In genomic region chr14:35085441-35085840, GRCh38 we compare ENCODE assay signal across 20 cellular contexts. TPM values are rescaled to one million over a fixed set of nuclear protein-coding genes. Genes with fewer than 3 reads are reported as not detected.
DNase-seq lines count a peak whose midpoint lies in the region; ATAC-seq, FAIRE-seq and TF ChIP-seq lines count a peak whose summit lies in the region.
"Had no signal": no experiment of that assay in that cellular context is flagged by ENCODE, and none has a peak within 500 bp of the region (broad histone marks: within the 10 kb centered on the region; RNA-seq: fewer than 3 reads in every experiment).

No MANE protein-coding gene starts in this region.

- no peaks in the 10 kb centered on the region for H3K4me1 ChIP-seq in CD4-positive, alpha-beta memory T cell (ENCODE audit: insufficient read depth, low read length)
- no peaks in the 10 kb centered on the region for H3K4me1 ChIP-seq in K562 (replicated peaks in 1 of 2; ENCODE audit: control insufficient read depth in 2 of 2, insufficient read depth in 2 of 2, low read length in 2 of 2)
- H3K4me1 ChIP-seq: BLaER1 had no signal

- no peak overlapping the region for H3K4me3 Mint-ChIP-seq in activated CD4-positive, alpha-beta T cell treated with anti-CD3 and anti-CD28 coated beads, Interleukin-2, amount 10 ng/mL, durations not matched to agents 24 days and 14 days
- no peak overlapping the region for H3K4me3 Mint-ChIP-seq in CD4-positive, alpha-beta memory T cell
- H3K4me3 Mint-ChIP-seq in naive thymus-derived CD8-positive, alpha-beta T cell = no peak overlapping the region

- no peaks in the 10 kb centered on the region for H3K4me1 Mint-ChIP-seq in activated CD4-positive, alpha-beta T cell treated with anti-CD3 and anti-CD28 coated beads, Interleukin-2, amount 10 ng/mL, durations not matched to agents 24 days and 14 days
- H3K4me1 Mint-ChIP-seq in CD4-positive, alpha-beta memory T cell = no peaks in the 10 kb centered on the region
- H3K4me1 Mint-ChIP-seq in naive thymus-derived CD8-positive, alpha-beta T cell = peaks cover 0 to 2% (median 0%) of the 10 kb centered on the region in 4 donors

- H3K79me2 ChIP-seq in K562 (ENCODE audit: control insufficient read depth, insufficient read depth, low read length) = no peaks in the 10 kb centered on the region

- POLR2A ChIA-PET in CD4-positive, alpha-beta memory T cell (lab: Charles Lee; ENCODE audit: partially characterized antibody) = no interaction called here
- POLR2A ChIA-PET in K562 (lab: Yijun Ruan, JAX) = no interaction called here
- POLR2A ChIA-PET in naive thymus-derived CD8-positive, alpha-beta T cell (lab: Charles Lee) = no interaction called here
- POLR2A ChIA-PET in RWPE1 (lab: Yijun Ruan, JAX; ENCODE audit: low non-redundant PET) = no interaction called here

- no peak for DNase-seq in activated CD4-positive, alpha-beta T cell treated with anti-CD3 and anti-CD28 coated beads, Interleukin-2, amount 10 ng/mL, durations not matched to agents 24 days and 14 days
- no peak for DNase-seq in activated CD4-positive, alpha-beta T cell treated with anti-CD3 and anti-CD28 coated beads for 1 hour
- DNase-seq in CD4-positive, alpha-beta memory T cell = no peak
- DNase-seq in K562 (ENCODE audit: extremely low read depth in 1 of 4, low spot score in 3 of 4) (no peak), midbrain (lab: John Stamatoyannopoulos, UW) (no peak), RWPE1 (ENCODE audit: low spot score) (no peak)
- DNase-seq in naive thymus-derived CD8-positive, alpha-beta T cell = no peak
- DNase-seq: GF-D8, KBM-7, NCI-H1436 treated with DMSO at 0.1 percent for 48 hours, NCI-H2029 treated with DMSO at 0.1 percent for 48 hours, NCI-H345, NCI-H526 treated with DMSO at 0.1 percent for 48 hours, OCI-M1, RPMI8226 had no signal

- H3K36me3 ChIP-seq in CD4-positive, alpha-beta memory T cell (ENCODE audit: insufficient read depth, low read length) = peaks cover 47% of the 10 kb centered on the region
- H3K36me3 ChIP-seq in K562 (ENCODE audit: control insufficient read depth, insufficient read depth, low read length) = peaks cover 24% of the 10 kb centered on the region; the same call in 1 of the 3 replicates

- H3K27me3 Mint-ChIP-seq in activated CD4-positive, alpha-beta T cell treated with anti-CD3 and anti-CD28 coated beads, Interleukin-2, amount 10 ng/mL, durations not matched to agents 24 days and 14 days = no peaks in the 10 kb centered on the region
- no peaks in the 10 kb centered on the region for H3K27me3 Mint-ChIP-seq in CD4-positive, alpha-beta memory T cell
- H3K27me3 Mint-ChIP-seq in naive thymus-derived CD8-positive, alpha-beta T cell = no peaks in the 10 kb centered on the region

- H3K27me3 ChIP-seq in CD4-positive, alpha-beta memory T cell (ENCODE audit: insufficient read depth, low read length) = no peaks in the 10 kb centered on the region
- no peaks in the 10 kb centered on the region for H3K27me3 ChIP-seq in K562 (ENCODE audit: control insufficient read depth in 2 of 2, insufficient read depth in 2 of 2, low read length in 2 of 2)
- H3K27me3 ChIP-seq: BLaER1 had no signal

- no TSS peak for BruUV-seq in K562 (replicated peaks; lab: Mats Ljungman, UMichigan)

- no peak overlapping the region for H2AFZ ChIP-seq in K562 (ENCODE audit: low read depth, low read length)

- no peaks in the 10 kb centered on the region for H3K9me1 ChIP-seq in K562 (ENCODE audit: control insufficient read depth, insufficient read depth, low read length)

- no peaks in the 10 kb centered on the region for H4K20me1 ChIP-seq in K562 (replicated peaks; ENCODE audit: control insufficient read depth, insufficient read depth, low read length)
- H4K20me1 ChIP-seq: BLaER1 had no signal

- intact Hi-C loops in activated CD4-positive, alpha-beta T cell treated with anti-CD3 and anti-CD28 coated beads, Interleukin-2, amount 10 ng/mL, durations not matched to agents 24 days and 14 days (cut with micrococcal nuclease) = no loop called here
- intact Hi-C loops in CD4-positive, alpha-beta memory T cell (cut with micrococcal nuclease) = no loop called here
- intact Hi-C loops in K562 (cut with micrococcal nuclease) = no loop called here

- H3K4me2 ChIP-seq in K562 (ENCODE audit: insufficient read depth, low read length) = no peak overlapping the region
- H3K4me2 ChIP-seq: BLaER1 had no signal

- H3K9ac ChIP-seq in K562 (ENCODE audit: insufficient read depth in 1 of 2, low read depth in 2 of 2, low read length in 2 of 2) = no peak overlapping the region
- H3K9ac ChIP-seq: BLaER1 had no signal

- no peak overlapping the region for H3K27ac ChIP-seq in CD4-positive, alpha-beta memory T cell (ENCODE audit: low read depth, low read length)
- no peak overlapping the region for H3K27ac ChIP-seq in K562 (ENCODE audit: extremely low read depth, low read depth, low read length)
- no peak overlapping the region for H3K27ac ChIP-seq in RWPE1
- H3K27ac ChIP-seq: BLaER1 had no signal

- ATAC-seq in K562 = no peak
- no peak for ATAC-seq in naive thymus-derived CD8-positive, alpha-beta T cell
- no peak for ATAC-seq in GM21825 (IDR thresholded peaks at IDR 0.05; ENCODE audit: unreplicated experiment)

- H3K27ac Mint-ChIP-seq in activated CD4-positive, alpha-beta T cell treated with anti-CD3 and anti-CD28 coated beads, Interleukin-2, amount 10 ng/mL, durations not matched to agents 24 days and 14 days = peak overlapping the region; percentile 15
- peak overlapping the region in 4 of 7 donors; percentile 1 to 65 (median 35) for H3K27ac Mint-ChIP-seq in CD4-positive, alpha-beta memory T cell
- peak overlapping the region in 8 of 10 donors; percentile 0 to 74 (median 36) for H3K27ac Mint-ChIP-seq in naive thymus-derived CD8-positive, alpha-beta T cell

- H3K9me3 Mint-ChIP-seq in activated CD4-positive, alpha-beta T cell treated with anti-CD3 and anti-CD28 coated beads, Interleukin-2, amount 10 ng/mL, durations not matched to agents 24 days and 14 days = no peaks in the 10 kb centered on the region
- no peaks in the 10 kb centered on the region for H3K9me3 Mint-ChIP-seq in CD4-positive, alpha-beta memory T cell
- H3K9me3 Mint-ChIP-seq in naive thymus-derived CD8-positive, alpha-beta T cell = no peaks in the 10 kb centered on the region

- peaks cover 43% of the 10 kb centered on the region for H3K36me3 Mint-ChIP-seq in activated CD4-positive, alpha-beta T cell treated with anti-CD3 and anti-CD28 coated beads, Interleukin-2, amount 10 ng/mL, durations not matched to agents 24 days and 14 days (ENCODE audit: low read depth)
- peaks cover 34 to 64% of the 10 kb centered on the region in 2 donors for H3K36me3 Mint-ChIP-seq in CD4-positive, alpha-beta memory T cell
- H3K36me3 Mint-ChIP-seq in naive thymus-derived CD8-positive, alpha-beta T cell = peaks cover 0 to 87% (median 20%) of the 10 kb centered on the region in 3 donors

- no peak for TF ChIP-seq POLR2A in K562 (conservative IDR thresholded peaks at IDR 0.05)

- no peaks in the 10 kb centered on the region for H3K9me3 ChIP-seq in CD4-positive, alpha-beta memory T cell (ENCODE audit: control insufficient read depth in 1 of 2, low read length in 2 of 2)
- H3K9me3 ChIP-seq in K562 (replicated peaks; ENCODE audit: control insufficient read depth, insufficient read depth, low read depth, low read length) = no peaks in the 10 kb centered on the region
- H3K9me3 ChIP-seq: BLaER1 had no signal

- WGBS in K562 (ENCODE audit: insufficient coverage, low coverage, missing lambda C conversion rate) = 82% methylated on average over 2 of the region's 2 CpGs

- H3K4me3 ChIP-seq in CD4-positive, alpha-beta memory T cell (ENCODE audit: low read length in 2 of 2) = no peak overlapping the region
- no peak overlapping the region for H3K4me3 ChIP-seq in K562
- H3K4me3 ChIP-seq: BLaER1 had no signal

- no peak for TF ChIP-seq EP300 in K562 (IDR thresholded peaks at IDR 0.05; ENCODE audit: low read length)

- in situ Hi-C loops in K562 (cut with MboI) = no loop called here

- no peak for TF ChIP-seq RAD21 in K562 (CRISPR knock-in tag; conservative IDR thresholded peaks at IDR 0.05 in 1 of 2, IDR thresholded peaks at IDR 0.05 in 1 of 2)

- TF ChIP-seq CTCF in K562 (IDR thresholded peaks at IDR 0.05 in 2 of 3, conservative IDR thresholded peaks at IDR 0.05 in 1 of 3; ENCODE audit: insufficient read depth in 2 of 3, low read depth in 1 of 3, low read length in 3 of 3) (no peak), RWPE1 (conservative IDR thresholded peaks at IDR 0.05; ENCODE audit: low read depth) (no peak)

- FAIRE-seq in K562 (lab: Jason Lieb, UNC) = peak; percentile 44
- FAIRE-seq: A204.1, GM12892, H1 had no signal

- CTCF ChIA-PET in CD4-positive, alpha-beta memory T cell (lab: Charles Lee; ENCODE audit: partially characterized antibody) = no interaction called here
- CTCF ChIA-PET in K562 (lab: Yijun Ruan, JAX; ENCODE audit: low intra/inter-chr PET ratio) (no interaction called here), RWPE1 (lab: Yijun Ruan, JAX) (no interaction called here)

RNA-seq across cellular contexts. Expression of gene PPP2R3C, which starts 36.3 kb away (rescaled TPM):
- total RNA-seq in activated CD4-positive, alpha-beta T cell treated with anti-CD3 and anti-CD28 coated beads, Interleukin-2, amount 10 ng/mL, durations not matched to agents 24 days and 14 days = 51.6 and 58.1 TPM in 2 replicates
- total RNA-seq in CD4-positive, alpha-beta memory T cell = 10 to 100 TPM; 36.1 to 41.0 TPM
- 10 to 100 TPM; 58.0 to 70.9 TPM for polyA plus RNA-seq in CD4-positive, alpha-beta memory T cell
- 14.8 and 29.4 TPM in 2 replicates for total RNA-seq in K562 (2011; cell fraction: chromatin; rRNA removed; ENCODE audit: low replicate concordance)
- total RNA-seq in K562 (2011; cell fraction: nucleolus; rRNA removed) = 11.2 and 11.7 TPM in 2 replicates
- 18.0 and 26.2 TPM in 2 replicates for total RNA-seq in K562 (2011; cell fraction: nucleoplasm; rRNA removed)
- 22.7 and 28.9 TPM in 2 replicates for total RNA-seq in K562 (2014; rRNA removed)
- total RNA-seq in K562 (2014; rRNA removed; fragmentation: Illumina TruSeq; extraction: Trizol) = 24.0 and 24.7 TPM in 2 replicates
- 17.9 and 21.3 TPM in 2 replicates for total RNA-seq in K562 (2015; rRNA removed; fragmentation: Illumina TruSeq; extraction: Trizol)
- total RNA-seq in K562 (2021) = 15.3 and 18.0 TPM in 2 replicates
- 16.1 and 22.7 TPM in 2 replicates for polyA plus RNA-seq in K562 (2011; rRNA removed)
- 3.3 and 4.4 TPM in 2 replicates for polyA plus RNA-seq in K562 (2011; cell fraction: cytosol; rRNA removed)
- 7.9 and 13.4 TPM in 2 replicates for polyA plus RNA-seq in K562 (2011; cell fraction: nucleus; rRNA removed)
- polyA plus RNA-seq in K562 (2012) = 22.4 and 29.6 TPM in 2 replicates
- 17.4 and 17.9 TPM in 2 replicates for polyA plus RNA-seq in K562 (2014; fragmentation: Illumina TruSeq; extraction: Trizol)
- 10 to 100 TPM; 41.9 to 43.3 TPM for polyA plus RNA-seq in K562 (2014; fragmentation: Nextera tagmentation; extraction: Ambion mirVana)
- 14.7 and 17.2 TPM in 2 replicates for polyA plus RNA-seq in K562 (2014; rRNA removed)
- polyA minus RNA-seq in K562 (2011; rRNA and poly(A)+ RNA removed) = 13.0 and 13.7 TPM in 2 replicates
- 4.6 and 5.6 TPM in 2 replicates for polyA minus RNA-seq in K562 (2011; cell fraction: cytosol; rRNA and poly(A)+ RNA removed)
- polyA minus RNA-seq in K562 (2011; cell fraction: nucleus; rRNA and poly(A)+ RNA removed) = 4.7 and 6.2 TPM in 2 replicates
- total RNA-seq in naive thymus-derived CD8-positive, alpha-beta T cell = 10 to 100 TPM; 38.4 to 39.5 TPM
- polyA plus RNA-seq in naive thymus-derived CD8-positive, alpha-beta T cell = 10 to 100 TPM; 45.6 to 57.9 (median 52.7) TPM

RNA-seq across cellular contexts. Expression of gene PRORP, which starts 36.9 kb away (rescaled TPM):
- total RNA-seq in activated CD4-positive, alpha-beta T cell treated with anti-CD3 and anti-CD28 coated beads, Interleukin-2, amount 10 ng/mL, durations not matched to agents 24 days and 14 days = 35.6 and 41.1 TPM in 2 replicates
- total RNA-seq in CD4-positive, alpha-beta memory T cell = 10 to 100 TPM; 38.9 to 39.4 TPM
- polyA plus RNA-seq in CD4-positive, alpha-beta memory T cell = 100 to 1,000 TPM in 1 of 2 donors, 10 to 100 TPM in 1; 84.2 to 121 TPM
- 29.5 and 45.8 TPM in 2 replicates for total RNA-seq in K562 (2011; cell fraction: chromatin; rRNA removed; ENCODE audit: low replicate concordance)
- 17.3 and 18.7 TPM in 2 replicates for total RNA-seq in K562 (2011; cell fraction: nucleolus; rRNA removed)
- 23.2 and 27.3 TPM in 2 replicates for total RNA-seq in K562 (2011; cell fraction: nucleoplasm; rRNA removed)
- total RNA-seq in K562 (2014; rRNA removed) = 21.9 and 23.1 TPM in 2 replicates
- total RNA-seq in K562 (2014; rRNA removed; fragmentation: Illumina TruSeq; extraction: Trizol) = 34.7 and 42.1 TPM in 2 replicates
- total RNA-seq in K562 (2015; rRNA removed; fragmentation: Illumina TruSeq; extraction: Trizol) = 36.2 and 37.0 TPM in 2 replicates
- total RNA-seq in K562 (2021) = 28.9 and 29.5 TPM in 2 replicates
- polyA plus RNA-seq in K562 (2011; rRNA removed) = 31.1 and 40.2 TPM in 2 replicates
- polyA plus RNA-seq in K562 (2011; cell fraction: cytosol; rRNA removed) = 18.8 and 20.3 TPM in 2 replicates
- polyA plus RNA-seq in K562 (2011; cell fraction: nucleus; rRNA removed) = 23.2 and 23.8 TPM in 2 replicates
- polyA plus RNA-seq in K562 (2012) = 20.6 and 27.6 TPM in 2 replicates
- 31.0 and 45.9 TPM in 2 replicates for polyA plus RNA-seq in K562 (2014; fragmentation: Illumina TruSeq; extraction: Trizol)
- polyA plus RNA-seq in K562 (2014; fragmentation: Nextera tagmentation; extraction: Ambion mirVana) = 10 to 100 TPM; 36.5 to 48.7 TPM
- polyA plus RNA-seq in K562 (2014; rRNA removed) = 24.6 and 28.1 TPM in 2 replicates
- 50.1 and 52.3 TPM in 2 replicates for polyA minus RNA-seq in K562 (2011; rRNA and poly(A)+ RNA removed)
- 13.4 and 15.4 TPM in 2 replicates for polyA minus RNA-seq in K562 (2011; cell fraction: cytosol; rRNA and poly(A)+ RNA removed)
- 14.8 and 25.3 TPM in 2 replicates for polyA minus RNA-seq in K562 (2011; cell fraction: nucleus; rRNA and poly(A)+ RNA removed)
- 10 to 100 TPM; 33.6 to 34.1 TPM for total RNA-seq in naive thymus-derived CD8-positive, alpha-beta T cell
- 10 to 100 TPM; 44.3 to 55.4 (median 49.7) TPM for polyA plus RNA-seq in naive thymus-derived CD8-positive, alpha-beta T cell

RNA-seq across cellular contexts. Expression of gene FAM177A1, which starts 39.4 kb away (rescaled TPM):
- total RNA-seq in activated CD4-positive, alpha-beta T cell treated with anti-CD3 and anti-CD28 coated beads, Interleukin-2, amount 10 ng/mL, durations not matched to agents 24 days and 14 days = 37.9 and 41.6 TPM in 2 replicates
- total RNA-seq in CD4-positive, alpha-beta memory T cell = 10 to 100 TPM; 35.2 to 41.5 TPM
- 10 to 100 TPM; 46.8 to 60.0 TPM for polyA plus RNA-seq in CD4-positive, alpha-beta memory T cell
- 16.0 and 36.3 TPM in 2 replicates for total RNA-seq in K562 (2011; cell fraction: chromatin; rRNA removed; ENCODE audit: low replicate concordance)
- total RNA-seq in K562 (2011; cell fraction: nucleolus; rRNA removed) = 24.5 and 25.3 TPM in 2 replicates
- 26.8 and 34.9 TPM in 2 replicates for total RNA-seq in K562 (2011; cell fraction: nucleoplasm; rRNA removed)
- 29.9 and 35.3 TPM in 2 replicates for total RNA-seq in K562 (2014; rRNA removed)
- 28.1 and 34.2 TPM in 2 replicates for total RNA-seq in K562 (2014; rRNA removed; fragmentation: Illumina TruSeq; extraction: Trizol)
- 27.5 and 27.8 TPM in 2 replicates for total RNA-seq in K562 (2015; rRNA removed; fragmentation: Illumina TruSeq; extraction: Trizol)
- total RNA-seq in K562 (2021) = 34.5 and 36.2 TPM in 2 replicates
- 30.3 and 35.6 TPM in 2 replicates for polyA plus RNA-seq in K562 (2011; rRNA removed)
- 22.8 and 26.5 TPM in 2 replicates for polyA plus RNA-seq in K562 (2011; cell fraction: cytosol; rRNA removed)
- 13.9 and 16.9 TPM in 2 replicates for polyA plus RNA-seq in K562 (2011; cell fraction: nucleus; rRNA removed)
- polyA plus RNA-seq in K562 (2012) = 34.5 and 41.8 TPM in 2 replicates
- polyA plus RNA-seq in K562 (2014; fragmentation: Illumina TruSeq; extraction: Trizol) = 30.6 and 32.6 TPM in 2 replicates
- 10 to 100 TPM in 1 of 2 experiments, 1 to 10 TPM in 1; 7.7 to 12.1 TPM for polyA plus RNA-seq in K562 (2014; fragmentation: Nextera tagmentation; extraction: Ambion mirVana)
- 36.2 and 41.2 TPM in 2 replicates for polyA plus RNA-seq in K562 (2014; rRNA removed)
- polyA minus RNA-seq in K562 (2011; rRNA and poly(A)+ RNA removed) = 10.3 and 10.9 TPM in 2 replicates
- 7.7 and 11.3 TPM in 2 replicates for polyA minus RNA-seq in K562 (2011; cell fraction: cytosol; rRNA and poly(A)+ RNA removed)
- 14.8 and 16.6 TPM in 2 replicates for polyA minus RNA-seq in K562 (2011; cell fraction: nucleus; rRNA and poly(A)+ RNA removed)
- 10 to 100 TPM; 36.5 TPM for total RNA-seq in naive thymus-derived CD8-positive, alpha-beta T cell
- polyA plus RNA-seq in naive thymus-derived CD8-positive, alpha-beta T cell = 10 to 100 TPM; 32.6 to 59.8 (median 41.0) TPM
